In the genomic region with DNA sequence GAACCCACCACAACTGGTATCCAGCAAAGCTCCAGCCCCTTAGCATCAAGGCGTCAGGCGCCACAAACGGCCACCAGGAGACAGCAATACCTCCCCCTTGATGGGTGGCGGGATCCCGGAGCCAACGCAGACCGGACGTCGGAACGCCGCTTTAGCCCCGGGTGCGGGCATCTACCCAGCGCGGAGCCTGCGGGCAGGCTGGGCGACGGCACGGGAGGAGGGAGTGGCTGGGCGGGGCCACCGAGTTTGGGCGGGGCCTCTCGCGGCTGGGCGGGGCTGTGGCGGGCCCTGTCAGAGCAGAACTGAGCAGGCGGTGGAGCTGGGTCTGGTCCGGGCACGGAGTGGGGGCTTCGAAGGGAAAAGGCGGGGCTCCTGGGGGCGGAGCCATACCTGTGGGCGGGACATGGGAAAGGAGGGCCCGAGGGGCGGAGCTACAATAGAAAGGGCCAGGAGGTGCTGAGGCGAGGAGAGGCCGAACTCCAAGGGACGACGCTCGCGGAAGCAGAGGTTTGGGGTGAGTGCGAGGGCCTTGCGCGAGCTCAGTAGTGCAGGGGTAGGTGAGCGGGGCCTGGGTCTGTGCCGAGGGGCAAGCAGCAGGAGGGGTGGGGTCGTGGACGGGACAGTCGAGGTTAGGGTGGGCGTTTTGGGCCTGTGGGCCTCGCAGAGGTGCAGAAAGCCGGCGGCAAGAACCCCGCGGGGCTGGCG, we compare ENCODE assay signal across 8 cellular contexts. TPM values are rescaled to one million over a fixed set of nuclear protein-coding genes. Genes with fewer than 3 reads are reported as not detected.
DNase-seq lines count a peak whose midpoint lies in the region; ATAC-seq lines count a peak whose summit lies in the region.

No MANE protein-coding gene starts in this region.

- peak overlapping the region; percentile 84 for H3K4me3 Mint-ChIP-seq in activated CD4-positive, alpha-beta T cell treated with anti-CD3 and anti-CD28 coated beads, Interleukin-2, amount 10 ng/mL, durations not matched to agents 24 days and 14 days

- peaks cover 2% of the 10 kb centered on the region for H3K36me3 Mint-ChIP-seq in activated CD4-positive, alpha-beta T cell treated with anti-CD3 and anti-CD28 coated beads, Interleukin-2, amount 10 ng/mL, durations not matched to agents 24 days and 14 days (ENCODE audit: low read depth)

- H3K27me3 Mint-ChIP-seq in activated CD4-positive, alpha-beta T cell treated with anti-CD3 and anti-CD28 coated beads, Interleukin-2, amount 10 ng/mL, durations not matched to agents 24 days and 14 days: peaks cover 54% of the 10 kb centered on the region

- DNase-seq in ACHN (peak; percentile 75), NCI-H345 treated with DMSO at 0.1 percent for 48 hours (lab: John Stamatoyannopoulos, UW; ENCODE audit: unreplicated experiment) (peak; percentile 82), left colon (peak; percentile 91 to 92)
- peak; percentile 95 for DNase-seq in activated CD4-positive, alpha-beta T cell treated with anti-CD3 and anti-CD28 coated beads, Interleukin-2, amount 10 ng/mL, durations not matched to agents 24 days and 14 days
- DNase-seq in stimulated activated CD4-positive, alpha-beta T cell treated with anti-CD3 and anti-CD28 coated beads, Interleukin-1b, Interleukin-23, amount 100 ng/mL, for 1 hour (ENCODE audit: low read depth in 2 of 2): peak; percentile 69 to 80

- ATAC-seq in GM18873 (IDR thresholded peaks at IDR 0.05; ENCODE audit: low FRiP score, unreplicated experiment) (peak; percentile 46), HG03135 (IDR thresholded peaks at IDR 0.05; ENCODE audit: unreplicated experiment) (peak; percentile 59), left colon (peak; percentile 80)

- intact Hi-C loops in activated CD4-positive, alpha-beta T cell treated with anti-CD3 and anti-CD28 coated beads, Interleukin-2, amount 10 ng/mL, durations not matched to agents 24 days and 14 days (cut with micrococcal nuclease): loop anchor here (1.0 kb wide), 2 partner anchors 21 to 173 kb away; a partner anchor contains a TSS
- intact Hi-C loops in left colon (cut with DNase I, micrococcal nuclease): no loop called here

- peak overlapping the region; percentile 91 for H3K27ac ChIP-seq in cingulate gyrus (ENCODE audit: low read depth, low read length)

- in situ Hi-C loops in ACHN (cut with HindIII; ENCODE audit: low pct_ligation_motif_present, low pct_unique_long_range_greater_than_20kb, low sequenced_read_pairs): no loop called here

- H3K27ac Mint-ChIP-seq in activated CD4-positive, alpha-beta T cell treated with anti-CD3 and anti-CD28 coated beads, Interleukin-2, amount 10 ng/mL, durations not matched to agents 24 days and 14 days: peak overlapping the region; percentile 82

- peaks cover 19% of the 10 kb centered on the region for H3K4me1 Mint-ChIP-seq in activated CD4-positive, alpha-beta T cell treated with anti-CD3 and anti-CD28 coated beads, Interleukin-2, amount 10 ng/mL, durations not matched to agents 24 days and 14 days

- no peaks in the 10 kb centered on the region for H3K9me3 Mint-ChIP-seq in activated CD4-positive, alpha-beta T cell treated with anti-CD3 and anti-CD28 coated beads, Interleukin-2, amount 10 ng/mL, durations not matched to agents 24 days and 14 days

RNA-seq across cellular contexts. Expression of a gene that starts 40.2 kb away (rescaled TPM):
- total RNA-seq in activated CD4-positive, alpha-beta T cell treated with anti-CD3 and anti-CD28 coated beads, Interleukin-2, amount 10 ng/mL, durations not matched to agents 24 days and 14 days: 3.1 and 3.3 TPM in 2 replicates
- 1 to 10 TPM; 6.0 to 7.3 TPM for total RNA-seq in left colon

Comparison
In these comparisons a context has a peak if more than half of its experiments do, and no peak if none do; other contexts are left out.
1. Peak in every context shown above with its lines: DNase-seq, ATAC-seq and H3K27ac ChIP-seq.